Comparison of ENCODE assay signal across 8 cellular contexts in genomic region chr2:231057590-231057989, GRCh38. TPM values are rescaled to one million over a fixed set of nuclear protein-coding genes. Genes with fewer than 3 reads are reported as not detected.
DNase-seq lines count a peak whose midpoint lies in the region; ATAC-seq lines count a peak whose summit lies in the region.

No MANE protein-coding gene starts in this region.

- peak overlapping the region; percentile 79 for H3K27ac Mint-ChIP-seq in activated CD4-positive, alpha-beta T cell treated with anti-CD3 and anti-CD28 coated beads, Interleukin-2, amount 10 ng/mL, durations not matched to agents 24 days and 14 days
- H3K27ac Mint-ChIP-seq in activated naive CD8-positive, alpha-beta T cell = peak overlapping the region; percentile 83

- H3K27ac ChIP-seq in thymus (ENCODE audit: low read depth) = no peak overlapping the region

- intact Hi-C loops in activated CD4-positive, alpha-beta T cell treated with anti-CD3 and anti-CD28 coated beads, Interleukin-2, amount 10 ng/mL, durations not matched to agents 24 days and 14 days (cut with micrococcal nuclease) = loop anchor here (5.0 to 10.0 kb wide), 2 partner anchors 405 to 727 kb away; partner anchors contain the start of genes COPS7B, NCL and PDE6D

- H3K9me3 ChIP-seq in thymus (ENCODE audit: control insufficient read depth) = no peaks in the 10 kb centered on the region

- 12% methylated on average over 10 of the region's 10 CpGs for WGBS in thymus

- peaks cover 53% of the 10 kb centered on the region for H3K4me1 Mint-ChIP-seq in activated CD4-positive, alpha-beta T cell treated with anti-CD3 and anti-CD28 coated beads, Interleukin-2, amount 10 ng/mL, durations not matched to agents 24 days and 14 days
- H3K4me1 Mint-ChIP-seq in activated naive CD8-positive, alpha-beta T cell (ENCODE audit: low read depth) = peaks cover 42% of the 10 kb centered on the region

- H3K36me3 Mint-ChIP-seq in activated CD4-positive, alpha-beta T cell treated with anti-CD3 and anti-CD28 coated beads, Interleukin-2, amount 10 ng/mL, durations not matched to agents 24 days and 14 days (ENCODE audit: low read depth) = peaks cover 20% of the 10 kb centered on the region
- peaks cover 4% of the 10 kb centered on the region for H3K36me3 Mint-ChIP-seq in activated naive CD8-positive, alpha-beta T cell

- no peak for DNase-seq in activated CD4-positive, alpha-beta T cell treated with anti-CD3 and anti-CD28 coated beads, Interleukin-2, amount 10 ng/mL, durations not matched to agents 24 days and 14 days
- no peak for DNase-seq in activated CD4-positive, alpha-beta T cell treated with anti-CD3 and anti-CD28 coated beads for 1 hour
- peak; percentile 61 for DNase-seq in iris pigment epithelial cell (ENCODE audit: low read depth)
- no peak for DNase-seq in NCI-H1417 treated with DMSO at 0.1 percent for 48 hours (lab: John Stamatoyannopoulos, UW)
- DNase-seq in HUDEP-2 (lab: John Stamatoyannopoulos, UW; ENCODE audit: unreplicated experiment in 76 of 76) = no peak

- H3K36me3 ChIP-seq in thymus (ENCODE audit: control insufficient read depth, insufficient read depth) = no peaks in the 10 kb centered on the region

- H3K27me3 Mint-ChIP-seq in activated CD4-positive, alpha-beta T cell treated with anti-CD3 and anti-CD28 coated beads, Interleukin-2, amount 10 ng/mL, durations not matched to agents 24 days and 14 days = peaks cover 6% of the 10 kb centered on the region
- no peaks in the 10 kb centered on the region for H3K27me3 Mint-ChIP-seq in activated naive CD8-positive, alpha-beta T cell

- peak overlapping the region; percentile 95 for H3K4me3 Mint-ChIP-seq in activated CD4-positive, alpha-beta T cell treated with anti-CD3 and anti-CD28 coated beads, Interleukin-2, amount 10 ng/mL, durations not matched to agents 24 days and 14 days
- H3K4me3 Mint-ChIP-seq in activated naive CD8-positive, alpha-beta T cell = peak overlapping the region; percentile 92

- H3K9me3 Mint-ChIP-seq in activated CD4-positive, alpha-beta T cell treated with anti-CD3 and anti-CD28 coated beads, Interleukin-2, amount 10 ng/mL, durations not matched to agents 24 days and 14 days = no peaks in the 10 kb centered on the region
- no peaks in the 10 kb centered on the region for H3K9me3 Mint-ChIP-seq in activated naive CD8-positive, alpha-beta T cell (ENCODE audit: low read depth)

- peaks cover 12% of the 10 kb centered on the region for H3K4me1 ChIP-seq in thymus (ENCODE audit: control insufficient read depth, insufficient read depth, low read length)

- H3K4me3 ChIP-seq in thymus (ENCODE audit: low read length) = peak overlapping the region; percentile 74

- peaks cover 4% of the 10 kb centered on the region for H3K27me3 ChIP-seq in thymus (ENCODE audit: control insufficient read depth, insufficient read depth)

- ATAC-seq in HG03442 (IDR thresholded peaks at IDR 0.05; ENCODE audit: unreplicated experiment) = no peak

RNA-seq across cellular contexts. Expression of gene PSMD1, which starts 0.9 kb away (rescaled TPM):
- total RNA-seq in activated CD4-positive, alpha-beta T cell treated with anti-CD3 and anti-CD28 coated beads, Interleukin-2, amount 10 ng/mL, durations not matched to agents 24 days and 14 days = 200 and 203 TPM in 2 replicates
- polyA plus RNA-seq in thymus = 40.4 TPM

RNA-seq across cellular contexts. Expression of gene C2orf72, which starts 20.3 kb away (rescaled TPM):
- total RNA-seq in activated CD4-positive, alpha-beta T cell treated with anti-CD3 and anti-CD28 coated beads, Interleukin-2, amount 10 ng/mL, durations not matched to agents 24 days and 14 days = 0.63 and 0.66 TPM in 2 replicates
- polyA plus RNA-seq in thymus = 0.02 TPM
